7 cellular contexts compared by ENCODE assay signal in genomic region chr16:57235128-57236092, GRCh38. TPM values are rescaled to one million over a fixed set of nuclear protein-coding genes. Genes with fewer than 3 reads are reported as not detected.
DNase-seq lines count a peak whose midpoint lies in the region; ATAC-seq lines count a peak whose summit lies in the region.

No MANE protein-coding gene starts in this region.

- no peaks in the 10 kb centered on the region for H3K9me3 Mint-ChIP-seq in activated naive CD4-positive, alpha-beta T cell treated with anti-CD3 and anti-CD28 coated beads, Interleukin-2, amount 50 U/mL, for 72 hours

- H3K36me3 Mint-ChIP-seq in activated naive CD4-positive, alpha-beta T cell treated with anti-CD3 and anti-CD28 coated beads, Interleukin-2, amount 50 U/mL, for 72 hours, result peaks cover 0 to 16% of the 10 kb centered on the region in 2 donors

- ATAC-seq in GM18868 (IDR thresholded peaks at IDR 0.05; ENCODE audit: unreplicated experiment), result peak; percentile 71
- peak; percentile 92 to 97 for ATAC-seq in activated naive CD4-positive, alpha-beta T cell treated with anti-CD3 and anti-CD28 coated beads, Interleukin-2, amount 50 U/mL, for 72 hours
- ATAC-seq in HG02610 (IDR thresholded peaks at IDR 0.05; ENCODE audit: unreplicated experiment), result no peak

- H3K27ac Mint-ChIP-seq in activated naive CD4-positive, alpha-beta T cell treated with anti-CD3 and anti-CD28 coated beads, Interleukin-2, amount 50 U/mL, for 72 hours, result peak overlapping the region in 1 of 2 donors; percentile 82

- DNase-seq in NCI-H1436 treated with DMSO at 0.1 percent for 48 hours (lab: John Stamatoyannopoulos, UW) (peak; percentile 39), non-pigmented ciliary epithelial cell (ENCODE audit: low read depth) (peak; percentile 60), NK-92 (lab: John Stamatoyannopoulos, UW; ENCODE audit: unreplicated experiment) (no peak), inferior parietal cortex (ENCODE audit: extremely low spot score) (no peak)
- peak in 1 of 2 donors; percentile 43 for DNase-seq in activated naive CD4-positive, alpha-beta T cell treated with anti-CD3 and anti-CD28 coated beads, Interleukin-2, amount 50 U/mL, for 72 hours (ENCODE audit: low spot score in 2 of 2)

RNA-seq across cellular contexts. Expression of gene ARL2BP, which starts 9.6 kb away (rescaled TPM):
- 10 to 100 TPM; 14.7 to 20.7 TPM for total RNA-seq in activated naive CD4-positive, alpha-beta T cell treated with anti-CD3 and anti-CD28 coated beads, Interleukin-2, amount 50 U/mL, for 72 hours

RNA-seq across cellular contexts. Expression of gene PLLP, which starts 49.1 kb away (rescaled TPM):
- under 1 TPM; 0.35 to 0.43 TPM for total RNA-seq in activated naive CD4-positive, alpha-beta T cell treated with anti-CD3 and anti-CD28 coated beads, Interleukin-2, amount 50 U/mL, for 72 hours

RNA-seq across cellular contexts. Expression of gene RSPRY1, which starts 49.3 kb away (rescaled TPM):
- 10 to 100 TPM; 37.2 to 38.6 TPM for total RNA-seq in activated naive CD4-positive, alpha-beta T cell treated with anti-CD3 and anti-CD28 coated beads, Interleukin-2, amount 50 U/mL, for 72 hours

RNA-seq across cellular contexts. Expression of gene PSME3IP1, which starts 49.6 kb away (rescaled TPM):
- 100 to 1,000 TPM; 113 to 115 TPM for total RNA-seq in activated naive CD4-positive, alpha-beta T cell treated with anti-CD3 and anti-CD28 coated beads, Interleukin-2, amount 50 U/mL, for 72 hours

Comparison
In these comparisons a context has a peak if more than half of its experiments do, and no peak if none do; other contexts are left out.
1. DNase-seq: peak in NCI-H1436 treated with DMSO at 0.1 percent for 48 hours (single experiment) and non-pigmented ciliary epithelial cell (single experiment); none in NK-92 (single experiment) and inferior parietal cortex (single experiment).